9 cellular contexts compared by ENCODE assay signal in the genomic region with DNA sequence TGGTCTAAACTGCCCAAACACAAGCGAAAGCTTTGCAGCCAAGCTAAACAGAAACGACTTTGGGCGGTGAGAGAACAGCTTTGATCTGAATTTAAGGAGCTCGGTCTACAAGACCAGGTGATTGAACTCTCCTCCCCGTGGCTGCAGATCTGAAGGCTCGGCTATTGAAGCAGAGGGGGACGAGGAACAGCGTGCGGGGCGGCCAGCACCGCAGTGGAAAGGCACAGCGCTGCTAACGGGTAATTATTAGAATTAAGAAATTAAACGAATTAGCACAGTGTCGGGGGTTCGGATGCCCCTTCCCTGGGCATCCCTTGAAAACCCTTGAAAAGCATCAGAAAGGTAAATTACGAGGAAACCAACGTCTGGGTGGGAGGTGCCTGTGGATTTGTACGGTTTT. TPM values are rescaled to one million over a fixed set of nuclear protein-coding genes. Genes with fewer than 3 reads are reported as not detected.
DNase-seq lines count a peak whose midpoint lies in the region; ATAC-seq and TF ChIP-seq lines count a peak whose summit lies in the region.
"Had no signal": no experiment of that assay in that cellular context is flagged by ENCODE, and none has a peak within 500 bp of the region (broad histone marks: within the 10 kb centered on the region; RNA-seq: fewer than 3 reads in every experiment).

No MANE protein-coding gene starts in this region.

- CTCF ChIA-PET in BJ (lab: Yijun Ruan, JAX) = no interaction called here

- WGBS in neuronal stem cell (ENCODE audit: extremely low coverage in 2 of 2, insufficient read length in 2 of 2, insufficient replicate concordance in 1 of 2), 2 donors = no CpG with 5 or more reads among the region's 19 CpGs

- no peak overlapping the region for H4K8ac ChIP-seq in neuronal stem cell (ENCODE audit: low read depth, low read length)

- H3K36me3 ChIP-seq in BJ (ENCODE audit: control insufficient read depth, insufficient read depth, low read length) (no peaks in the 10 kb centered on the region), neuronal stem cell (replicated peaks in 1 of 2; ENCODE audit: control insufficient read depth in 2 of 2, insufficient read depth in 2 of 2, low read length in 2 of 2) (no peaks in the 10 kb centered on the region)

- no peak for DNase-seq in BJ (ENCODE audit: low read depth)
- DNase-seq in SW480 (ENCODE audit: low spot score) = peak; percentile 36
- no peak for DNase-seq in fibroblast of villous mesenchyme (ENCODE audit: low read depth)
- peak; percentile 5 for DNase-seq in neuronal stem cell (ENCODE audit: low spot score)
- no peak for DNase-seq in RKO (ENCODE audit: low spot score)
- DNase-seq in HuH-7.5 (ENCODE audit: low spot score) = no peak
- no peak for DNase-seq in ACHN

- H3K9me3 ChIP-seq in neuronal stem cell (replicated peaks in 1 of 2; ENCODE audit: control insufficient read depth in 2 of 2, insufficient read depth in 1 of 2, low read depth in 1 of 2, low read length in 2 of 2) = no peaks in the 10 kb centered on the region

- H3K9ac ChIP-seq in neuronal stem cell (ENCODE audit: low read depth, low read length, poor library complexity) = no peak overlapping the region

- H3K4me3 ChIP-seq in BJ (ENCODE audit: low read depth, low read length) (peak overlapping the region; percentile 40), fibroblast of villous mesenchyme (ENCODE audit: low read depth, low read length) (peak overlapping the region; percentile 52), neuronal stem cell (ENCODE audit: low read length in 2 of 2) (peak overlapping the region; percentile 34 to 89)

- no peak overlapping the region for H3K14ac ChIP-seq in neuronal stem cell (ENCODE audit: low read length)

- no peak for TF ChIP-seq CTCF in BJ (IDR thresholded peaks at IDR 0.05; ENCODE audit: insufficient read depth, low read depth, low read length)
- TF ChIP-seq CTCF in fibroblast of villous mesenchyme (IDR thresholded peaks at IDR 0.05; ENCODE audit: insufficient read depth, low read depth, low read length) = no peak

- H4K91ac ChIP-seq in neuronal stem cell (ENCODE audit: low read depth, low read length, poor library complexity) = no peak overlapping the region

- no peak overlapping the region for H2BK120ac ChIP-seq in neuronal stem cell (ENCODE audit: low read depth, low read length)

- peak overlapping the region; percentile 92 for H2AFZ ChIP-seq in neuronal stem cell (ENCODE audit: low read length)

- POLR2A ChIA-PET in BJ (lab: Charles Lee) = no interaction called here

- peak overlapping the region; percentile 89 for H3K4me2 ChIP-seq in neuronal stem cell (ENCODE audit: insufficient read depth, low read length, poor library complexity, severe bottlenecking)

- H3K79me1 ChIP-seq in neuronal stem cell (ENCODE audit: low read depth, low read length) = no peaks in the 10 kb centered on the region

- H3K23ac ChIP-seq in neuronal stem cell (ENCODE audit: low read depth, low read length, poor library complexity) = no peak overlapping the region

- no peak overlapping the region for H3K4ac ChIP-seq in neuronal stem cell (ENCODE audit: low read length)

- no peak overlapping the region for H3K18ac ChIP-seq in neuronal stem cell (ENCODE audit: low read length)

- no peak overlapping the region for H2AK5ac ChIP-seq in neuronal stem cell (ENCODE audit: low read depth, low read length)

- in situ Hi-C loops in ACHN (cut with HindIII; ENCODE audit: low pct_ligation_motif_present, low pct_unique_long_range_greater_than_20kb, low sequenced_read_pairs) = no loop called here

- H3K27ac ChIP-seq in neuronal stem cell (replicated peaks; ENCODE audit: low read length) = no peak overlapping the region

- no peak overlapping the region for H2BK15ac ChIP-seq in neuronal stem cell (ENCODE audit: low read length)

- H2BK5ac ChIP-seq in neuronal stem cell (ENCODE audit: low read length) = no peak overlapping the region

- no peak for ATAC-seq in GM21619 (IDR thresholded peaks at IDR 0.05; ENCODE audit: unreplicated experiment)

- H2BK12ac ChIP-seq in neuronal stem cell (ENCODE audit: low read length) = no peak overlapping the region

- H3K4me1 ChIP-seq in neuronal stem cell (ENCODE audit: control insufficient read depth in 2 of 2, insufficient read depth in 1 of 2, low read depth in 1 of 2, low read length in 2 of 2) = peaks cover 2% of the 10 kb centered on the region in 2 donors

- H3K27me3 ChIP-seq in BJ (ENCODE audit: control insufficient read depth, insufficient read depth, low read length) (peaks cover 3% of the 10 kb centered on the region; the same call in 1 of the 2 replicates), neuronal stem cell (ENCODE audit: control insufficient read depth in 3 of 3, insufficient read depth in 3 of 3, low read depth in 1 of 3, low read length in 3 of 3) (peaks cover 0 to 56% (median 12%) of the 10 kb centered on the region in 3 experiments)

RNA-seq across cellular contexts. Expression of a gene that starts 0.4 kb away (rescaled TPM):
- polyA plus RNA-seq in BJ (2011; rRNA removed) = 0.17 and 0.21 TPM in 2 replicates
- polyA minus RNA-seq in BJ (2011; rRNA and poly(A)+ RNA removed) = not detected in 2 replicates
- total RNA-seq in fibroblast of villous mesenchyme = not detected in 2 replicates
- 0.93 TPM for polyA plus RNA-seq in neuronal stem cell (2013, experiment 1 of 2)
- 0.97 TPM for polyA plus RNA-seq in neuronal stem cell (2013, experiment 2 of 2)
- total RNA-seq: dermis blood vessel endothelial cell had no signal

Comparison
In these comparisons a context has a peak if more than half of its experiments do, and no peak if none do; other contexts are left out.
1. DNase-seq: peak in SW480 (single experiment) and neuronal stem cell (single experiment); none in BJ (single experiment), fibroblast of villous mesenchyme (single experiment), RKO (single experiment), HuH-7.5 (single experiment) and ACHN (single experiment).
2. Peak in every context shown above with its lines, with median percentiles within 50 percentile points of each other: H3K4me3 ChIP-seq.